ENCODE assay signal across 8 cellular contexts in genomic region chr2:19362652-19363473, GRCh38. TPM values are rescaled to one million over a fixed set of nuclear protein-coding genes. Genes with fewer than 3 reads are reported as not detected.
DNase-seq lines count a peak whose midpoint lies in the region; ATAC-seq and TF ChIP-seq lines count a peak whose summit lies in the region.

No MANE protein-coding gene starts in this region.

- intact Hi-C loops in gastrocnemius medialis (cut with DNase I; ENCODE audit: low total_unique reads): loop anchor here (1.0 to 5.0 kb wide), 4 partner anchors 376 to 841 kb away; no protein-coding TSS in a partner anchor

- H3K27ac ChIP-seq in brain microvascular endothelial cell (peak overlapping the region; percentile 38), gastrocnemius medialis (peak overlapping the region in 1 of 4 donors; percentile 8)

- H3K27me3 ChIP-seq in brain microvascular endothelial cell (replicated peaks): no peaks in the 10 kb centered on the region
- H3K27me3 ChIP-seq in gastrocnemius medialis: peaks cover 0 to 27% (median 14%) of the 10 kb centered on the region in 3 donors

- TF ChIP-seq POLR2A in gastrocnemius medialis (IDR thresholded peaks at IDR 0.05): no peak

- no peaks in the 10 kb centered on the region for H3K9me3 ChIP-seq in gastrocnemius medialis

- H3K36me3 ChIP-seq in brain microvascular endothelial cell (replicated peaks) (no peaks in the 10 kb centered on the region), gastrocnemius medialis (no peaks in the 10 kb centered on the region)

- ATAC-seq in GM21529 (IDR thresholded peaks at IDR 0.05; ENCODE audit: unreplicated experiment) (peak; percentile 46), gastrocnemius medialis (peak; percentile 59 to 78), HG02623 (IDR thresholded peaks at IDR 0.05; ENCODE audit: unreplicated experiment) (no peak)

- peaks cover 6 to 31% of the 10 kb centered on the region in 2 donors for H3K4me1 ChIP-seq in gastrocnemius medialis

- TF ChIP-seq CTCF in brain microvascular endothelial cell (IDR thresholded peaks at IDR 0.05; ENCODE audit: low read depth, low read length, missing control alignments) (peak; percentile 86), gastrocnemius medialis (IDR thresholded peaks at IDR 0.05 in 4 of 5, conservative IDR thresholded peaks at IDR 0.05 in 1 of 5) (peak; percentile 47 to 84 (median 76))

- in situ Hi-C loops in brain microvascular endothelial cell (cut with HindIII; ENCODE audit: low pct_ligation_motif_present, low sequenced_read_pairs) (loop anchor here (10.0 to 25.0 kb wide), 2 partner anchors 499 to 838 kb away; no protein-coding TSS in a partner anchor), gastrocnemius medialis (cut with MboI; ENCODE audit: low sequenced_read_pairs in 4 of 4) (loop anchor here (10.0 to 25.0 kb wide), 8 partner anchors 368 to 976 kb away; no protein-coding TSS in a partner anchor)

- H3K4me3 ChIP-seq in brain microvascular endothelial cell (ENCODE audit: low read depth, low read length): peak overlapping the region; percentile 66
- H3K4me3 ChIP-seq in gastrocnemius medialis: peak overlapping the region; percentile 58 to 92 (median 62)

- peak; percentile 81 for DNase-seq in D341Med (ENCODE audit: low spot score)
- DNase-seq in LoVo (ENCODE audit: low spot score): peak; percentile 86
- peak; percentile 81 to 92 for DNase-seq in SHP77 (lab: John Stamatoyannopoulos, UW)
- DNase-seq in brain microvascular endothelial cell: peak; percentile 81
- DNase-seq in iPS-NIHi7 (ENCODE audit: extremely low spot score): peak; percentile 63
- peak; percentile 52 to 58 for DNase-seq in gastrocnemius medialis

RNA-seq across cellular contexts. Expression of gene OSR1, which starts 4.4 kb away (rescaled TPM):
- 1 to 10 TPM in 3 of 4 donors, under 1 TPM in 1; 0.80 to 4.3 (median 3.3) TPM for total RNA-seq in gastrocnemius medialis
